Comparison of ENCODE assay signal across 8 cellular contexts in the genomic region with DNA sequence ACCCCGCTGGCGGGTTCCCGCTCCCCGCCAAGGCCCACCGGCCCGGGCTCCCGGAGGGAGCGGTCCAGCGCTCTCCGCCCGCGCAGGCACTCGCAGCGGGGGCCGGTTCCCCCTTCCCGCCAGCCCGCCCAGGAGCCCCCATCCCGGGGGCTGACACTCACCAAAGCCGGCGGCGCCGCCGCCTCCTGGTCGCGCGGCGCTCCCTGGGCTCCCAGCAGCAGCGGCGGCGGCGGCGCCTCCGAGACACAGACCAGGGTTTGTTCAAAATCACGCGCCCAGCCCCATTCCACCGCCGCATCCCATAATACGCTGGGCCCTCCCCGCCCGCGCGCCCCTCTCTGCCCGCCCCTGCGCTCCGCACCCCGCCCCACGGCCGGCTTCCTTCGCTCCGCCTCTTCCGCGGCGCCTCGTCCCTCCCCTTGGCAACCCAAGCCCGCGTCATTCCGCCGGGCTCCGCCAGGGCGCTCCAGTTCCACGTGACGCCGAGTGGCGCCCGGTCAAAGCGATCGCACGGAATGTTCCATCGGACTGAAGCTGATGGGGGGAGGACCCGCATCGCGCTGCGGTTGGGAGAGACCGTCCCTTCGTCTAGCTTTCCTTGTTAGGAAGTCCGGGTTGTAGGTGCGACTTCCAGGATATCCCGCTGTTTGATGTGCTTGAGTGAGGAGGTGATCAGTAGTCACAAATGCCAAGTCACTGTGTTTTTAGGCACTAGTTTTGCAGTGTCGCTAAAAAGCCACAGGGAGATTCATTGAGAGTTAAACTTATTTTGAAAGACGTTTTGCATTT. TPM values are rescaled to one million over a fixed set of nuclear protein-coding genes. Genes with fewer than 3 reads are reported as not detected.
DNase-seq lines count a peak whose midpoint lies in the region; ATAC-seq, FAIRE-seq and TF ChIP-seq lines count a peak whose summit lies in the region.

No MANE protein-coding gene starts in this region.

- WGBS in smooth muscle cell (ENCODE audit: low lambda C conversion rate): under 1% methylated on average over 53 of the region's 80 CpGs

- H3K9me3 ChIP-seq in smooth muscle cell (replicated peaks; ENCODE audit: low read depth): no peaks in the 10 kb centered on the region

- peak overlapping the region; percentile 98 for H3K9ac ChIP-seq in smooth muscle cell (ENCODE audit: low read depth)

- H3K27ac ChIP-seq in VCaP: peak overlapping the region; percentile 97
- H3K27ac ChIP-seq in smooth muscle cell (ENCODE audit: low read depth): peak overlapping the region; percentile 98

- CTCF ChIA-PET in AG04449 (lab: Yijun Ruan, JAX): interaction anchor here (0.6 to 3.4 kb wide), 8 partner anchors 14 to 271 kb away, joined by 3 to 8 read pairs (median 4); a partner anchor contains a TSS

- POLR2A ChIA-PET in AG04449 (lab: Yijun Ruan, JAX): interaction anchor here (1.1 to 1.2 kb wide), 2 partner anchors 22 to 583 kb away, joined by 4 to 11 read pairs; a partner anchor contains a TSS

- ATAC-seq in GM18868 (IDR thresholded peaks at IDR 0.05; ENCODE audit: unreplicated experiment) (peak; percentile 86), HG03108 (IDR thresholded peaks at IDR 0.05; ENCODE audit: unreplicated experiment) (peak; percentile 84)

- H3K4me3 ChIP-seq in AG04449 (ENCODE audit: low read depth, low read length) (peak overlapping the region; percentile 76), bronchial epithelial cell (ENCODE audit: low read depth, low read length) (peak overlapping the region; percentile 76), smooth muscle cell (peak overlapping the region; percentile 98)

- peak overlapping the region; percentile 99 for H3K4me2 ChIP-seq in smooth muscle cell

- TF ChIP-seq CTCF in AG04449 (IDR thresholded peaks at IDR 0.05; ENCODE audit: insufficient read depth, low read length, missing control alignments) (peak; percentile 67), VCaP (conservative IDR thresholded peaks at IDR 0.05) (peak; percentile 57), bronchial epithelial cell (IDR thresholded peaks at IDR 0.05; ENCODE audit: insufficient read depth, low read length, severe bottlenecking) (peak; percentile 48), smooth muscle cell (IDR thresholded peaks at IDR 0.05; ENCODE audit: borderline replicate concordance, insufficient read depth, poor library complexity, severe bottlenecking) (peak; percentile 44)

- peaks cover 26% of the 10 kb centered on the region for H3K4me1 ChIP-seq in smooth muscle cell (ENCODE audit: low read depth)

- peaks cover 3% of the 10 kb centered on the region for H4K20me1 ChIP-seq in smooth muscle cell (ENCODE audit: low read depth)

- peaks cover 22% of the 10 kb centered on the region for H3K79me2 ChIP-seq in smooth muscle cell (ENCODE audit: low read depth)

- DNase-seq in AG04449 (ENCODE audit: low read depth, low spot score) (peak; percentile 79), NCI-H2171 treated with DMSO at 0.1 percent for 48 hours (lab: John Stamatoyannopoulos, UW) (peak; percentile 91), bronchial epithelial cell (ENCODE audit: low read depth) (peak; percentile 93), iPS-NIHi7 (ENCODE audit: extremely low spot score) (peak; percentile 96), smooth muscle cell (lab: John Stamatoyannopoulos, UW; ENCODE audit: unreplicated experiment) (peak; percentile 94)

- H3F3A ChIP-seq in smooth muscle cell (ENCODE audit: low read depth): peaks cover 11% of the 10 kb centered on the region

- no peaks in the 10 kb centered on the region for H3K27me3 ChIP-seq in bronchial epithelial cell (ENCODE audit: control insufficient read depth, insufficient read depth, low read length)
- no peaks in the 10 kb centered on the region for H3K27me3 ChIP-seq in smooth muscle cell (ENCODE audit: low read depth)

- no peak for FAIRE-seq in bronchial epithelial cell (lab: Jason Lieb, UNC)

- no peaks in the 10 kb centered on the region for H3K36me3 ChIP-seq in bronchial epithelial cell (ENCODE audit: control insufficient read depth, insufficient read depth, low read length)
- no peaks in the 10 kb centered on the region for H3K36me3 ChIP-seq in smooth muscle cell (ENCODE audit: low read depth)

- peak overlapping the region; percentile 96 for H2AFZ ChIP-seq in smooth muscle cell (ENCODE audit: low read depth)

RNA-seq across cellular contexts. Expression of a gene that starts 2.2 kb away (rescaled TPM):
- 6.6 and 9.6 TPM in 2 replicates for total RNA-seq in bronchial epithelial cell
- total RNA-seq in smooth muscle cell: 24.1 and 25.1 TPM in 2 replicates
- 3.9 and 5.0 TPM in 2 replicates for polyA plus RNA-seq in smooth muscle cell

RNA-seq across cellular contexts. Expression of a gene that starts 22.2 kb away (rescaled TPM):
- total RNA-seq in bronchial epithelial cell: 41.6 and 42.2 TPM in 2 replicates
- total RNA-seq in smooth muscle cell: 55.5 and 69.8 TPM in 2 replicates
- 41.2 and 53.4 TPM in 2 replicates for polyA plus RNA-seq in smooth muscle cell

Comparison
In these comparisons a context has a peak if more than half of its experiments do, and no peak if none do; other contexts are left out.
1. Peak in every context shown above with its lines: DNase-seq, ATAC-seq, H3K4me3 ChIP-seq and H3K27ac ChIP-seq.